2 cellular contexts compared by ENCODE assay signal in genomic region chr16:24939224-24939623, GRCh38.
TF ChIP-seq lines count a peak whose summit lies in the region.

No MANE protein-coding gene starts in this region.

TF ChIP-seq in HepG2, 621 proteins besides CTCF, POLR2A, EP300 and RAD21:
- no peak for TF ChIP-seq ZNF710 (CRISPR knock-in tag; IDR thresholded peaks at IDR 0.05; ENCODE audit: borderline replicate concordance)
- no peak for TF ChIP-seq PAXIP1 (CRISPR knock-in tag; conservative IDR thresholded peaks at IDR 0.05)
- TF ChIP-seq AGO2 (optimal IDR thresholded peaks at IDR 0.05; ENCODE audit: low read depth, low read length), result peak; percentile 38
- TF ChIP-seq ZFP41 (CRISPR knock-in tag; IDR thresholded peaks at IDR 0.05; ENCODE audit: borderline replicate concordance), result no peak
- TF ChIP-seq ZSCAN29 (CRISPR knock-in tag; conservative IDR thresholded peaks at IDR 0.05), result no peak
- TF ChIP-seq HNRNPL (IDR thresholded peaks at IDR 0.05; ENCODE audit: low read depth, low read length), result 0 out of 2 replicates have a peak, but pooled peaks have one; percentile 26
- 0 out of 2 replicates have a peak, but pooled peaks have one; percentile 30 for TF ChIP-seq ZNF280B (CRISPR knock-in tag; IDR thresholded peaks at IDR 0.05; ENCODE audit: borderline replicate concordance)

TF ChIP-seq in GM12878, 131 proteins besides CTCF, POLR2A, EP300 and RAD21:
- no peak for TF ChIP-seq YBX1 (IDR thresholded peaks at IDR 0.05)
- TF ChIP-seq POLR2AphosphoS5 (IDR thresholded peaks at IDR 0.05; ENCODE audit: low read length), result 0 out of 2 replicates have a peak, but pooled peaks have one; percentile 18
- TF ChIP-seq ZNF274 (IDR thresholded peaks at IDR 0.05; ENCODE audit: insufficient read depth, insufficient read length), result no peak
TF ChIP-seq in GM12878: peak in this region for 1.
